Comparison of ENCODE assay signal across 8 cellular contexts in genomic region chr20:2470432-2471193, GRCh38. TPM values are rescaled to one million over a fixed set of nuclear protein-coding genes. Genes with fewer than 3 reads are reported as not detected.
A peak's percentile ranks its signal among the peaks of the same experiment; 100 is the strongest.
DNase-seq lines count a peak whose midpoint lies in the region; TF ChIP-seq lines count a peak whose summit lies in the region.

TSS of gene SNRPB (minus strand) at chr20:2470789. CDS start at chr20:2470690, 99 bp downstream.

- TF ChIP-seq POLR2A in NB4 (IDR thresholded peaks at IDR 0.05; ENCODE audit: extremely low read depth, insufficient read length) = peak; percentile 98

- no peaks in the 10 kb centered on the region for H3K9me3 Mint-ChIP-seq in HFFc6
- H3K9me3 Mint-ChIP-seq in activated naive CD4-positive, alpha-beta T cell treated with anti-CD3 and anti-CD28 coated beads, Interleukin-2, amount 10 ng/mL, durations not matched to agents 7 days and 5 days = no peaks in the 10 kb centered on the region

- H3K9me3 ChIP-seq in SK-N-MC (ENCODE audit: low read depth, low read length) = no peaks in the 10 kb centered on the region

- H3K4me1 Mint-ChIP-seq in HFFc6 (ENCODE audit: low read depth) = peaks cover 90% of the 10 kb centered on the region
- peaks cover 47% of the 10 kb centered on the region for H3K4me1 Mint-ChIP-seq in activated naive CD4-positive, alpha-beta T cell treated with anti-CD3 and anti-CD28 coated beads, Interleukin-2, amount 10 ng/mL, durations not matched to agents 7 days and 5 days

- H3K36me3 Mint-ChIP-seq in HFFc6 (ENCODE audit: low read depth) = peaks cover 52% of the 10 kb centered on the region
- H3K36me3 Mint-ChIP-seq in activated naive CD4-positive, alpha-beta T cell treated with anti-CD3 and anti-CD28 coated beads, Interleukin-2, amount 10 ng/mL, durations not matched to agents 7 days and 5 days = peaks cover 42% of the 10 kb centered on the region

- peak within 1 kb of the TSS; percentile 100 for H3K9ac ChIP-seq in SK-N-MC (ENCODE audit: insufficient read length)

- peak within 1 kb of the TSS; percentile 96 for H3K27ac ChIP-seq in SK-N-MC

- H3K27ac Mint-ChIP-seq in HFFc6 = peak within 1 kb of the TSS; percentile 100
- peak within 1 kb of the TSS; percentile 97 for H3K27ac Mint-ChIP-seq in activated naive CD4-positive, alpha-beta T cell treated with anti-CD3 and anti-CD28 coated beads, Interleukin-2, amount 10 ng/mL, durations not matched to agents 7 days and 5 days

- CTCF ChIA-PET in activated naive CD4-positive, alpha-beta T cell treated with anti-CD3 and anti-CD28 coated beads, Interleukin-2, amount 10 ng/mL, durations not matched to agents 7 days and 5 days (lab: Charles Lee) = interaction anchor here (1.6 to 3.6 kb wide), 3 partner anchors 18 to 52 kb away, joined by 4 to 30 read pairs (median 9); no protein-coding TSS in a partner anchor

- TF ChIP-seq CTCF in HFFc6 (IDR thresholded peaks at IDR 0.05) (no peak), NB4 (IDR thresholded peaks at IDR 0.05; ENCODE audit: low read depth, low read length) (no peak)

- peaks cover 40% of the 10 kb centered on the region for H3K36me3 ChIP-seq in SK-N-MC (ENCODE audit: insufficient read depth, low read length)

- H3K4me3 Mint-ChIP-seq in HFFc6 = peak within 1 kb of the TSS; percentile 99
- peak within 1 kb of the TSS; percentile 93 for H3K4me3 Mint-ChIP-seq in activated naive CD4-positive, alpha-beta T cell treated with anti-CD3 and anti-CD28 coated beads, Interleukin-2, amount 10 ng/mL, durations not matched to agents 7 days and 5 days

- DNase-seq in GM04503 (ENCODE audit: low read depth) = peak; percentile 94
- peak; percentile 98 for DNase-seq in HFFc6
- peak; percentile 100 for DNase-seq in NB4 (ENCODE audit: low read depth)
- DNase-seq in SK-N-MC (ENCODE audit: low read depth, low spot score) = peak; percentile 97
- DNase-seq in activated naive CD4-positive, alpha-beta T cell treated with anti-CD3 and anti-CD28 coated beads, Interleukin-2, amount 10 ng/mL, durations not matched to agents 7 days and 5 days = peak; percentile 98
- peak; percentile 95 for DNase-seq in germinal center (ENCODE audit: low spot score)
- DNase-seq in non-pigmented ciliary epithelial cell (ENCODE audit: low read depth) = peak; percentile 97
- peak; percentile 99 for DNase-seq in superior temporal gyrus (ENCODE audit: extremely low spot score)

- H3K4me3 ChIP-seq in NB4 (ENCODE audit: low read depth, low read length) (peak within 1 kb of the TSS; percentile 98), SK-N-MC (peak within 1 kb of the TSS; percentile 87)

- H3K27me3 Mint-ChIP-seq in HFFc6 (ENCODE audit: insufficient read depth) = peaks cover 7% of the 10 kb centered on the region
- H3K27me3 Mint-ChIP-seq in activated naive CD4-positive, alpha-beta T cell treated with anti-CD3 and anti-CD28 coated beads, Interleukin-2, amount 10 ng/mL, durations not matched to agents 7 days and 5 days = no peaks in the 10 kb centered on the region

RNA-seq across cellular contexts. Expression of gene SNRPB, which starts in this region (rescaled TPM):
- total RNA-seq in HFFc6 (2021; fragmentation: NEBNext Ultra II Directional; extraction: Animal tissue kit (Norgen Biotek cat#: 25700)) = 100 to 1,000 TPM; 155 to 240 (median 208) TPM

Comparison
In these comparisons a context has a peak if more than half of its experiments do, and no peak if none do; other contexts are left out.
1. Peak in every context shown above with its lines: DNase-seq, H3K4me3 ChIP-seq and H3K27ac ChIP-seq.